In genomic region chr17:72432143-72432604, GRCh38 we compare ENCODE assay signal across 17 cellular contexts.
DNase-seq lines count a peak whose midpoint lies in the region; ATAC-seq, FAIRE-seq and TF ChIP-seq lines count a peak whose summit lies in the region.
"Had no signal": no experiment of that assay in that cellular context is flagged by ENCODE, and none has a peak within 500 bp of the region (broad histone marks: within the 10 kb centered on the region; RNA-seq: fewer than 3 reads in every experiment).

No MANE protein-coding gene starts in this region.

- DNase-seq in HepG2 (ENCODE audit: low spot score), result no peak
- DNase-seq in right lobe of liver, result no peak
- DNase-seq in NCI-H526 treated with DMSO at 0.1 percent for 48 hours (lab: John Stamatoyannopoulos, UW), result peak; percentile 54
- DNase-seq in glutamatergic neuron, result no peak
- DNase-seq in activated naive CD4-positive, alpha-beta T cell treated with anti-CD3 and anti-CD28 coated beads for 36 hours, result no peak
- no peak for DNase-seq in activated CD4-positive, alpha-beta memory T cell treated with anti-CD3 and anti-CD28 coated beads, Interleukin-2, amount 10 ng/mL, durations not matched to agents 7 days and 5 days
- DNase-seq: activated naive CD4-positive, alpha-beta T cell; HCEC 1CT; heart left ventricle; left lung; NCI-H1092 treated with DMSO at 0.1 percent for 48 hours; PC-9; spleen had no signal

- no TSS peak for BruUV-seq in HepG2 (replicated peaks; lab: Mats Ljungman, UMichigan)

- no peak for TF ChIP-seq CTCF in HepG2 (CRISPR knock-in tag; IDR thresholded peaks at IDR 0.05)
- no peak for TF ChIP-seq CTCF in right lobe of liver (IDR thresholded peaks at IDR 0.05)
- no peak for TF ChIP-seq CTCF in glutamatergic neuron (IDR thresholded peaks at IDR 0.05; ENCODE audit: partially characterized antibody, unreplicated experiment)

- intact Hi-C loops in HepG2 (cut with micrococcal nuclease; ENCODE audit: unreplicated experiment), result no loop called here
- intact Hi-C loops in right lobe of liver (cut with DNase I), result no loop called here
- intact Hi-C loops in activated naive CD4-positive, alpha-beta T cell treated with anti-CD3 and anti-CD28 coated beads for 36 hours (cut with micrococcal nuclease), result no loop called here

- H3K27ac ChIP-seq in HepG2 (ENCODE audit: extremely low read length, insufficient read depth, low read length), result no peak overlapping the region
- no peak overlapping the region for H3K27ac ChIP-seq in right lobe of liver
- H3K27ac ChIP-seq: heart left ventricle, left lung, PC-9, spleen had no signal

- H3K4me2 ChIP-seq in HepG2 (ENCODE audit: low read depth, low read length), result no peak overlapping the region
- H3K4me2 ChIP-seq: PC-9 had no signal

- H3K9ac ChIP-seq in HepG2 (ENCODE audit: insufficient read depth, low read depth, low read length), result no peak overlapping the region

- H3K4me3 ChIP-seq in HepG2 (replicated peaks in 1 of 3; ENCODE audit: insufficient read depth in 1 of 3, low read depth in 2 of 3, low read length in 3 of 3) (no peak overlapping the region), right lobe of liver (no peak overlapping the region)
- H3K4me3 ChIP-seq: heart left ventricle, left lung, PC-9, spleen had no signal

- no peaks in the 10 kb centered on the region for H3K36me3 Mint-ChIP-seq in glutamatergic neuron (ENCODE audit: unreplicated experiment)
- no peaks in the 10 kb centered on the region for H3K36me3 Mint-ChIP-seq in activated naive CD4-positive, alpha-beta T cell treated with anti-CD3 and anti-CD28 coated beads for 36 hours (ENCODE audit: low read depth)
- no peaks in the 10 kb centered on the region for H3K36me3 Mint-ChIP-seq in activated T-helper 17 cell treated with anti-CD3 and anti-CD28 coated beads, Interleukin-2, amount 50 U/mL, for 72 hours (ENCODE audit: low read depth)
- no peaks in the 10 kb centered on the region for H3K36me3 Mint-ChIP-seq in activated CD4-positive, alpha-beta memory T cell treated with anti-CD3 and anti-CD28 coated beads, Interleukin-2, amount 10 ng/mL, durations not matched to agents 7 days and 5 days (ENCODE audit: low read depth)

- peaks cover 2% of the 10 kb centered on the region for H3K27me3 Mint-ChIP-seq in glutamatergic neuron (ENCODE audit: unreplicated experiment)
- no peaks in the 10 kb centered on the region for H3K27me3 Mint-ChIP-seq in activated naive CD4-positive, alpha-beta T cell treated with anti-CD3 and anti-CD28 coated beads for 36 hours (ENCODE audit: low read depth)
- H3K27me3 Mint-ChIP-seq in activated T-helper 17 cell treated with anti-CD3 and anti-CD28 coated beads, Interleukin-2, amount 50 U/mL, for 72 hours, result no peaks in the 10 kb centered on the region
- no peaks in the 10 kb centered on the region for H3K27me3 Mint-ChIP-seq in activated CD4-positive, alpha-beta memory T cell treated with anti-CD3 and anti-CD28 coated beads, Interleukin-2, amount 10 ng/mL, durations not matched to agents 7 days and 5 days

- 94% methylated on average over 11 of the region's 11 CpGs for WGBS in HepG2 (ENCODE audit: low lambda C conversion rate)
- 56% methylated on average over 11 of the region's 11 CpGs for WGBS in right lobe of liver (ENCODE audit: insufficient coverage, low coverage, low lambda C conversion rate, missing lambda C conversion rate)

- POLR2A ChIA-PET in HepG2 (lab: Yijun Ruan, JAX), result interaction anchor here (0.6 to 2.9 kb wide), 6 partner anchors 9 to 311 kb away, joined by 3 to 10 read pairs (median 4); partner anchors contain the start of gene SOX9
- POLR2A ChIA-PET in activated CD4-positive, alpha-beta memory T cell treated with anti-CD3 and anti-CD28 coated beads, Interleukin-2, amount 10 ng/mL, durations not matched to agents 7 days and 5 days (lab: Charles Lee), result no interaction called here

- TF ChIP-seq POLR2A in HepG2 (IDR thresholded peaks at IDR 0.05; ENCODE audit: insufficient read depth in 1 of 2, low read depth in 2 of 2, low read length in 2 of 2) (no peak), right lobe of liver (IDR thresholded peaks at IDR 0.05) (no peak)

- TF ChIP-seq RAD21 in HepG2 (CRISPR knock-in tag; IDR thresholded peaks at IDR 0.05), result no peak

- peaks cover 87% of the 10 kb centered on the region for H3K79me2 ChIP-seq in HepG2 (ENCODE audit: insufficient read depth, low read length)

- H3K4me1 ChIP-seq in HepG2 (ENCODE audit: insufficient read depth, low read length) (peaks cover 96% of the 10 kb centered on the region), right lobe of liver (no peaks in the 10 kb centered on the region)
- H3K4me1 ChIP-seq: heart left ventricle, left lung, spleen had no signal

- CTCF ChIA-PET in HepG2 (lab: Yijun Ruan, JAX; ENCODE audit: low intra/inter-chr PET ratio, low total read pairs), result no interaction called here
- CTCF ChIA-PET in activated naive CD4-positive, alpha-beta T cell treated with anti-CD3 and anti-CD28 coated beads for 36 hours (lab: Charles Lee), result no interaction called here
- CTCF ChIA-PET in activated CD4-positive, alpha-beta memory T cell treated with anti-CD3 and anti-CD28 coated beads, Interleukin-2, amount 10 ng/mL, durations not matched to agents 7 days and 5 days (lab: Charles Lee), result no interaction called here

- H3K9me3 ChIP-seq in HepG2 (ENCODE audit: low read length) (no peaks in the 10 kb centered on the region), right lobe of liver (no peaks in the 10 kb centered on the region)
- H3K9me3 ChIP-seq: heart left ventricle, left lung, spleen had no signal

- no peak for ATAC-seq in HepG2
- ATAC-seq in right lobe of liver, result no peak
- no peak for ATAC-seq in GM21825 (IDR thresholded peaks at IDR 0.05; ENCODE audit: unreplicated experiment)
- no peak for ATAC-seq in activated T-helper 17 cell treated with anti-CD3 and anti-CD28 coated beads, Interleukin-2, amount 50 U/mL, for 72 hours (replicated peaks)
- ATAC-seq: heart left ventricle, left lung had no signal

- TF ChIP-seq EP300 in HepG2 (IDR thresholded peaks at IDR 0.05; ENCODE audit: low read depth in 2 of 2, low read length in 2 of 2) (no peak), HepG2 (CRISPR knock-in tag; IDR thresholded peaks at IDR 0.05; ENCODE audit: borderline replicate concordance) (no peak)

- peaks cover 6% of the 10 kb centered on the region for H3K9me3 Mint-ChIP-seq in glutamatergic neuron (ENCODE audit: unreplicated experiment)
- H3K9me3 Mint-ChIP-seq in activated naive CD4-positive, alpha-beta T cell treated with anti-CD3 and anti-CD28 coated beads for 36 hours, result no peaks in the 10 kb centered on the region
- H3K9me3 Mint-ChIP-seq in activated T-helper 17 cell treated with anti-CD3 and anti-CD28 coated beads, Interleukin-2, amount 50 U/mL, for 72 hours, result no peaks in the 10 kb centered on the region
- H3K9me3 Mint-ChIP-seq in activated CD4-positive, alpha-beta memory T cell treated with anti-CD3 and anti-CD28 coated beads, Interleukin-2, amount 10 ng/mL, durations not matched to agents 7 days and 5 days, result no peaks in the 10 kb centered on the region
- H3K9me3 Mint-ChIP-seq: T-helper 2 cell treated with Interferon-gamma antibody and Interleukin-4, amounts not matched to agents 5 μg/mL and 100 μg/mL, for 36 hours had no signal

- no peak overlapping the region for H3K4me3 Mint-ChIP-seq in glutamatergic neuron (ENCODE audit: unreplicated experiment)
- H3K4me3 Mint-ChIP-seq in activated naive CD4-positive, alpha-beta T cell treated with anti-CD3 and anti-CD28 coated beads for 36 hours, result no peak overlapping the region
- no peak overlapping the region for H3K4me3 Mint-ChIP-seq in activated T-helper 17 cell treated with anti-CD3 and anti-CD28 coated beads, Interleukin-2, amount 50 U/mL, for 72 hours
- H3K4me3 Mint-ChIP-seq in activated CD4-positive, alpha-beta memory T cell treated with anti-CD3 and anti-CD28 coated beads, Interleukin-2, amount 10 ng/mL, durations not matched to agents 7 days and 5 days, result no peak overlapping the region
- H3K4me3 Mint-ChIP-seq: T-helper 2 cell treated with Interferon-gamma antibody and Interleukin-4, amounts not matched to agents 5 μg/mL and 100 μg/mL, for 36 hours had no signal

- no peaks in the 10 kb centered on the region for H3K27me3 ChIP-seq in HepG2 (ENCODE audit: control insufficient read depth in 1 of 2, insufficient read depth in 2 of 2, low read length in 2 of 2)
- H3K27me3 ChIP-seq in right lobe of liver, result no peaks in the 10 kb centered on the region
- H3K27me3 ChIP-seq: heart left ventricle, left lung had no signal

- FAIRE-seq in HepG2 (lab: Jason Lieb, UNC), result no peak
- FAIRE-seq: bronchial epithelial cell had no signal

- in situ Hi-C loops in HepG2 (cut with HindIII; ENCODE audit: extremely low pct_ligation_motif_present, low pct_unique_long_range_greater_than_20kb), result no loop called here

- H3K36me3 ChIP-seq in HepG2 (replicated peaks in 1 of 2; ENCODE audit: control insufficient read depth in 1 of 2, insufficient read depth in 2 of 2, low read length in 2 of 2) (peaks cover 7% of the 10 kb centered on the region in 2 experiments; a peak in 2 of 5 replicates), right lobe of liver (no peaks in the 10 kb centered on the region)
- H3K36me3 ChIP-seq: heart left ventricle, left lung, spleen had no signal

- H3K27ac Mint-ChIP-seq in glutamatergic neuron (ENCODE audit: unreplicated experiment), result peak overlapping the region; percentile 10
- no peak overlapping the region for H3K27ac Mint-ChIP-seq in activated naive CD4-positive, alpha-beta T cell treated with anti-CD3 and anti-CD28 coated beads for 36 hours
- no peak overlapping the region for H3K27ac Mint-ChIP-seq in activated T-helper 17 cell treated with anti-CD3 and anti-CD28 coated beads, Interleukin-2, amount 50 U/mL, for 72 hours
- H3K27ac Mint-ChIP-seq in activated CD4-positive, alpha-beta memory T cell treated with anti-CD3 and anti-CD28 coated beads, Interleukin-2, amount 10 ng/mL, durations not matched to agents 7 days and 5 days, result no peak overlapping the region
- H3K27ac Mint-ChIP-seq: T-helper 2 cell treated with Interferon-gamma antibody and Interleukin-4, amounts not matched to agents 5 μg/mL and 100 μg/mL, for 36 hours had no signal

- peaks cover 16% of the 10 kb centered on the region for H3K4me1 Mint-ChIP-seq in glutamatergic neuron (ENCODE audit: low read depth, unreplicated experiment)
- H3K4me1 Mint-ChIP-seq in activated naive CD4-positive, alpha-beta T cell treated with anti-CD3 and anti-CD28 coated beads for 36 hours (ENCODE audit: low read depth), result no peaks in the 10 kb centered on the region
- H3K4me1 Mint-ChIP-seq in activated T-helper 17 cell treated with anti-CD3 and anti-CD28 coated beads, Interleukin-2, amount 50 U/mL, for 72 hours, result no peaks in the 10 kb centered on the region
- no peaks in the 10 kb centered on the region for H3K4me1 Mint-ChIP-seq in activated CD4-positive, alpha-beta memory T cell treated with anti-CD3 and anti-CD28 coated beads, Interleukin-2, amount 10 ng/mL, durations not matched to agents 7 days and 5 days

- no peaks in the 10 kb centered on the region for H4K20me1 ChIP-seq in HepG2 (ENCODE audit: insufficient read depth, low read length)

- H2AFZ ChIP-seq in HepG2 (ENCODE audit: low read length), result no peak overlapping the region
- H2AFZ ChIP-seq: PC-9 had no signal

TF ChIP-seq in HepG2, 621 proteins besides CTCF, POLR2A, EP300 and RAD21 (continues in another document):
- TF ChIP-seq ZBTB38 (CRISPR knock-in tag; IDR thresholded peaks at IDR 0.05) (peak; percentile 78; the same call in 1 of the 2 replicates), RBM22 (optimal IDR thresholded peaks at IDR 0.05; ENCODE audit: low read length) (peak; percentile 12), NPAS2 (CRISPR knock-in tag; IDR thresholded peaks at IDR 0.05; ENCODE audit: borderline replicate concordance) (no peak)
